Comparison of ENCODE assay signal across 21 cellular contexts in genomic region chr4:19823781-19824180, GRCh38.
DNase-seq lines count a peak whose midpoint lies in the region; FAIRE-seq and TF ChIP-seq lines count a peak whose summit lies in the region.
"Had no signal": no experiment of that assay in that cellular context is flagged by ENCODE, and none has a peak within 500 bp of the region (broad histone marks: within the 10 kb centered on the region; RNA-seq: fewer than 3 reads in every experiment).

No MANE protein-coding gene starts in this region.

- no peaks in the 10 kb centered on the region for H3K4me1 ChIP-seq in prostate gland (replicated peaks)

- DNase-seq in D721Med (ENCODE audit: insufficient read length, low spot score): no peak
- peak; percentile 2 for DNase-seq in HuH-7 (ENCODE audit: low spot score)
- DNase-seq in NCI-H82 (lab: John Stamatoyannopoulos, UW): peak; percentile 74
- DNase-seq in fibroblast of villous mesenchyme (ENCODE audit: low read depth): peak; percentile 60
- no peak for DNase-seq in prostate gland (ENCODE audit: low spot score)
- no peak for DNase-seq in NCI-H2081 treated with DMSO at 0.1 percent for 48 hours (lab: John Stamatoyannopoulos, UW)
- DNase-seq in NCI-H748 treated with DMSO at 0.1 percent for 48 hours (lab: John Stamatoyannopoulos, UW): no peak
- no peak for DNase-seq in NCI-H2171 treated with DMSO at 0.1 percent for 48 hours (lab: John Stamatoyannopoulos, UW)
- DNase-seq: CD4-positive, alpha-beta memory T cell; DMS153; DMS79 treated with DMSO at 0.1 percent for 48 hours; GDM1; GOT3; H9; HFFc6 had no signal

- intact Hi-C loops in prostate gland (cut with DNase I): no loop called here

- H3K9me3 ChIP-seq in prostate gland: no peaks in the 10 kb centered on the region

- TF ChIP-seq CTCF in D721Med (IDR thresholded peaks at IDR 0.05; ENCODE audit: insufficient read depth, missing control alignments) (no peak), fibroblast of villous mesenchyme (IDR thresholded peaks at IDR 0.05; ENCODE audit: insufficient read depth, low read depth, low read length) (no peak), prostate gland (IDR thresholded peaks at IDR 0.05) (no peak)

- FAIRE-seq in D721Med (lab: Jason Lieb, UNC): peak; percentile 93
- FAIRE-seq: A204.1, GM12892, GM19239, HepG2, HTR-8/SVneo had no signal

- no peaks in the 10 kb centered on the region for H3K27me3 ChIP-seq in prostate gland (replicated peaks; ENCODE audit: insufficient read depth)

- H3K4me3 ChIP-seq in fibroblast of villous mesenchyme (ENCODE audit: low read depth, low read length): no peak overlapping the region
- H3K4me3 ChIP-seq in prostate gland: no peak overlapping the region

- WGBS in prostate gland: 15% methylated on average over 3 of the region's 3 CpGs

- no peak for TF ChIP-seq POLR2A in prostate gland (IDR thresholded peaks at IDR 0.05)

- no peaks in the 10 kb centered on the region for H3K36me3 ChIP-seq in prostate gland

- no peak overlapping the region for H3K27ac ChIP-seq in prostate gland
- H3K27ac ChIP-seq: C4-2B had no signal

Comparison
In these comparisons a context has a peak if more than half of its experiments do, and no peak if none do; other contexts are left out.
1. DNase-seq: peak in HuH-7 (single experiment), NCI-H82 (single experiment) and fibroblast of villous mesenchyme (single experiment); none in D721Med (single experiment), prostate gland (single experiment), NCI-H2081 treated with DMSO at 0.1 percent for 48 hours (single experiment), NCI-H748 treated with DMSO at 0.1 percent for 48 hours (single experiment) and NCI-H2171 treated with DMSO at 0.1 percent for 48 hours (single experiment).